Comparison of ENCODE assay signal across 9 cellular contexts in the genomic region with DNA sequence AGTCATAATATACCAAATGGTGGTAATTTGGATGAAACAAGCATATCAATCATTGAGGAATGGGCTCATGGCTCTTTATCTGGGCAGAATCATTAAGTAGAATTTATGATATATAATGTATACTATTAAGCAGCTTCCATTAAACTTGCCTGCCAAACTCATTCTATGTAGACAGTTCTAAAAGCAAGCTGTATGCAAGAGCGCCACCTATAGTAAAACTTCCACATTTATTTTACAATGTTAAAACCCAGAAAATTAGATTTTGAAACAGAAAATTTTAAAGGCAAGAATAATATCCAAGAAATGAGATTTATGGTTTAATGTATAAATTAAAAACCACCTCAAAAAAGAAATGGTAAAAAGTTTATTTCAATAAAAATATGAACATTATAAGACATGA.
DNase-seq lines count a peak whose midpoint lies in the region; ATAC-seq, FAIRE-seq and TF ChIP-seq lines count a peak whose summit lies in the region.
"Had no signal": no experiment of that assay in that cellular context is flagged by ENCODE, and none has a peak within 500 bp of the region (broad histone marks: within the 10 kb centered on the region; RNA-seq: fewer than 3 reads in every experiment).

No MANE protein-coding gene starts in this region.

- H3K9me3 ChIP-seq in HCT116 (ENCODE audit: control insufficient read depth in 1 of 2, insufficient read depth in 1 of 2, low read depth in 1 of 2, low read length in 2 of 2) = no peaks in the 10 kb centered on the region
- no peaks in the 10 kb centered on the region for H3K9me3 ChIP-seq in H1 (ENCODE audit: insufficient read depth in 2 of 2, low read depth in 1 of 2, low read length in 1 of 2)
- no peaks in the 10 kb centered on the region for H3K9me3 ChIP-seq in prostate gland

- H3K4me1 ChIP-seq in HCT116 (ENCODE audit: control insufficient read depth in 1 of 2, insufficient read depth in 2 of 2, low read length in 2 of 2) (no peaks in the 10 kb centered on the region), H1 (replicated peaks in 1 of 4; ENCODE audit: control insufficient read depth in 3 of 4, insufficient read depth in 4 of 4, low read length in 3 of 4) (peaks cover 0 to 7% (median 3%) of the 10 kb centered on the region in 4 experiments; a peak in 3 of 7 replicates), prostate gland (replicated peaks) (no peaks in the 10 kb centered on the region)

- H3K4me3 ChIP-seq in BJ (ENCODE audit: low read depth, low read length) = no peak overlapping the region
- no peak overlapping the region for H3K4me3 ChIP-seq in HCT116 (replicated peaks in 1 of 2; ENCODE audit: low read depth in 1 of 2, low read length in 2 of 2)
- no peak overlapping the region for H3K4me3 ChIP-seq in H1 (ENCODE audit: extremely low read depth in 1 of 4, insufficient read depth in 2 of 4, low read depth in 3 of 4, low read length in 4 of 4)
- no peak overlapping the region for H3K4me3 ChIP-seq in prostate gland

- H3K36me3 ChIP-seq in BJ (ENCODE audit: control insufficient read depth, insufficient read depth, low read length) (no peaks in the 10 kb centered on the region), HCT116 (ENCODE audit: control insufficient read depth in 1 of 2, insufficient read depth in 2 of 2, low read length in 2 of 2) (no peaks in the 10 kb centered on the region), H1 (ENCODE audit: control insufficient read depth in 2 of 4, insufficient read depth in 4 of 4, low read length in 3 of 4) (no peaks in the 10 kb centered on the region), prostate gland (no peaks in the 10 kb centered on the region)

- WGBS in H1 (ENCODE audit: extremely low coverage in 1 of 2, insufficient coverage in 1 of 2, insufficient read length in 1 of 2, insufficient replicate concordance in 2 of 2, low coverage in 1 of 2, low lambda C conversion rate in 2 of 2, missing lambda C conversion rate in 1 of 2), 2 experiments = 5% methylated on average over 1 of the region's 1 CpG; no CpG with 5 or more reads in 1 of the 2 experiments
- 50% methylated on average over 1 of the region's 1 CpG for WGBS in prostate gland

- H3K79me1 ChIP-seq in H1 (ENCODE audit: low read depth, low read length) = no peaks in the 10 kb centered on the region

- H3K36me3 Mint-ChIP-seq in activated T-cell treated with anti-CD3 and anti-CD28 coated beads, Interleukin-2, amount 50 U/mL, for 24 hours (ENCODE audit: low read depth) = no peaks in the 10 kb centered on the region

- TF ChIP-seq RAD21 in HCT116 (IDR thresholded peaks at IDR 0.05; ENCODE audit: low read depth) (peak; percentile 54; the same call in 1 of the 2 replicates), H1 (IDR thresholded peaks at IDR 0.05 in 1 of 2, conservative IDR thresholded peaks at IDR 0.05 in 1 of 2; ENCODE audit: low read depth in 2 of 2, low read length in 2 of 2) (peak; percentile 67 to 72)

- no peak for DNase-seq in BJ (ENCODE audit: low read depth)
- peak; percentile 10 for DNase-seq in HCT116 (ENCODE audit: low read depth, low spot score)
- DNase-seq in NCI-H748 treated with DMSO at 0.1 percent for 48 hours (lab: John Stamatoyannopoulos, UW) = peak; percentile 33
- no peak for DNase-seq in H1 (ENCODE audit: low read depth in 1 of 2, low spot score in 2 of 2)
- no peak for DNase-seq in prostate gland (ENCODE audit: low spot score)
- DNase-seq in activated T-cell treated with anti-CD3 and anti-CD28 coated beads, Interleukin-2, amount 50 U/mL, for 24 hours = no peak
- DNase-seq in UCSD-AML1 (lab: John Stamatoyannopoulos, UW; ENCODE audit: unreplicated experiment) = no peak
- DNase-seq in substantia nigra (lab: John Stamatoyannopoulos, UW) = no peak

- no peaks in the 10 kb centered on the region for H3K9me3 Mint-ChIP-seq in activated T-cell treated with anti-CD3 and anti-CD28 coated beads, Interleukin-2, amount 50 U/mL, for 24 hours

- H2BK5ac ChIP-seq in H1 (ENCODE audit: low read depth, low read length) = no peak overlapping the region

- no TSS peak for BruUV-seq in HCT116 (replicated peaks; lab: Mats Ljungman, UMichigan)

- POLR2A ChIA-PET in BJ (lab: Charles Lee) = no interaction called here
- POLR2A ChIA-PET in HCT116 (lab: Charles Lee) = no interaction called here
- POLR2A ChIA-PET in H1 (lab: Charles Lee; ENCODE audit: partially characterized antibody) = no interaction called here

- peaks cover 2% of the 10 kb centered on the region for H3K27me3 Mint-ChIP-seq in activated T-cell treated with anti-CD3 and anti-CD28 coated beads, Interleukin-2, amount 50 U/mL, for 24 hours

- TF ChIP-seq EP300 in H1 (IDR thresholded peaks at IDR 0.05; ENCODE audit: borderline replicate concordance in 1 of 2, low read depth in 2 of 2, low read length in 2 of 2) = no peak

- no peak overlapping the region for H2BK20ac ChIP-seq in H1 (ENCODE audit: low read length)

- no peak overlapping the region for H3K56ac ChIP-seq in H1 (replicated peaks; ENCODE audit: insufficient read length, low read depth, low read length)

- ATAC-seq in HCT116 = no peak; the same call in 1 of the 2 replicates

- H3K27ac Mint-ChIP-seq in activated T-cell treated with anti-CD3 and anti-CD28 coated beads, Interleukin-2, amount 50 U/mL, for 24 hours = no peak overlapping the region

- no peak overlapping the region for H4K5ac ChIP-seq in H1 (ENCODE audit: insufficient read length, low read depth, low read length)

- no peaks in the 10 kb centered on the region for H3K4me1 Mint-ChIP-seq in activated T-cell treated with anti-CD3 and anti-CD28 coated beads, Interleukin-2, amount 50 U/mL, for 24 hours (ENCODE audit: low read depth)

- H4K20me1 ChIP-seq in HCT116 (ENCODE audit: insufficient read depth) = no peaks in the 10 kb centered on the region
- H4K20me1 ChIP-seq in H1 (replicated peaks in 1 of 2; ENCODE audit: control insufficient read depth in 1 of 2, insufficient read depth in 2 of 2, low read length in 2 of 2) = no peaks in the 10 kb centered on the region

- H3K27ac ChIP-seq in HCT116 (ENCODE audit: low read depth, low read length) (no peak overlapping the region), H1 (ENCODE audit: low read depth, low read length) (no peak overlapping the region), prostate gland (no peak overlapping the region), substantia nigra (ENCODE audit: low read depth, low read length, poor library complexity, severe bottlenecking) (no peak overlapping the region)
- H3K27ac ChIP-seq: epithelial cell of prostate had no signal

- no peak overlapping the region for H3K23ac ChIP-seq in H1 (ENCODE audit: insufficient read length)

- no peak overlapping the region for H3K4ac ChIP-seq in H1 (replicated peaks; ENCODE audit: insufficient read length, low read depth, low read length)

- H2AK5ac ChIP-seq in H1 (ENCODE audit: low read depth, low read length) = no peak overlapping the region

- no peak overlapping the region for H3K14ac ChIP-seq in H1 (ENCODE audit: insufficient read length)

- H3K79me2 ChIP-seq in HCT116 (ENCODE audit: insufficient read depth, low read length) (no peaks in the 10 kb centered on the region), H1 (ENCODE audit: control insufficient read depth in 1 of 2, insufficient read depth in 2 of 2, low read length in 2 of 2) (no peaks in the 10 kb centered on the region)

- H3K4me3 Mint-ChIP-seq in activated T-cell treated with anti-CD3 and anti-CD28 coated beads, Interleukin-2, amount 50 U/mL, for 24 hours = no peak overlapping the region

- intact Hi-C loops in HCT116 (cut with micrococcal nuclease) = no loop called here
- intact Hi-C loops in prostate gland (cut with DNase I) = no loop called here

- H3K9me2 ChIP-seq in HCT116 (ENCODE audit: insufficient read depth) = no peaks in the 10 kb centered on the region

- H2AFZ ChIP-seq in HCT116 (ENCODE audit: low read depth, low read length, poor library complexity, severe bottlenecking) (no peak overlapping the region), H1 (ENCODE audit: low read length) (no peak overlapping the region)

- H3K27me3 ChIP-seq in BJ (ENCODE audit: control insufficient read depth, insufficient read depth, low read length) (no peaks in the 10 kb centered on the region), HCT116 (ENCODE audit: insufficient read depth, low read length) (no peaks in the 10 kb centered on the region), H1 (replicated peaks in 1 of 4; ENCODE audit: control insufficient read depth in 3 of 4, extremely low read depth in 1 of 4, insufficient read depth in 3 of 4, low read length in 3 of 4) (no peaks in the 10 kb centered on the region), prostate gland (replicated peaks; ENCODE audit: insufficient read depth) (no peaks in the 10 kb centered on the region)

- no peak overlapping the region for H3K4me2 ChIP-seq in HCT116 (ENCODE audit: low read length)
- H3K4me2 ChIP-seq in H1 (ENCODE audit: insufficient read depth in 1 of 2, low read depth in 2 of 2, low read length in 2 of 2) = no peak overlapping the region

- H2BK12ac ChIP-seq in H1 (ENCODE audit: low read depth, low read length) = no peak overlapping the region

- H3K23me2 ChIP-seq in H1 (ENCODE audit: low read depth, low read length) = no peaks in the 10 kb centered on the region

- H3K9ac ChIP-seq in HCT116 (ENCODE audit: low read length) (no peak overlapping the region), H1 (replicated peaks in 1 of 4; ENCODE audit: extremely low read depth in 1 of 4, low read depth in 3 of 4, low read length in 3 of 4) (no peak overlapping the region)

- peak; percentile 54 for TF ChIP-seq CTCF in BJ (IDR thresholded peaks at IDR 0.05; ENCODE audit: insufficient read depth, low read depth, low read length)
- TF ChIP-seq CTCF in HCT116 (IDR thresholded peaks at IDR 0.05 in 2 of 3, conservative IDR thresholded peaks at IDR 0.05 in 1 of 3; ENCODE audit: borderline replicate concordance in 1 of 3, insufficient read depth in 1 of 3, low read depth in 2 of 3, low read length in 2 of 3) = peak; percentile 18 to 65 (median 41); a peak in 5 of 6 replicates
- peak in 2 of 3 experiments; percentile 44 to 48; a peak in 2 of 4 replicates for TF ChIP-seq CTCF in H1 (IDR thresholded peaks at IDR 0.05; ENCODE audit: control extremely low read depth in 1 of 3, insufficient read depth in 1 of 3, low read depth in 1 of 3, low read length in 3 of 3)
- TF ChIP-seq CTCF in prostate gland (IDR thresholded peaks at IDR 0.05) = peak in 3 of 4 experiments; percentile 38 to 59 (median 51)

- H4K91ac ChIP-seq in H1 (replicated peaks; ENCODE audit: insufficient read length, low read length) = no peak overlapping the region

- no peak overlapping the region for H4K8ac ChIP-seq in H1 (ENCODE audit: extremely low read depth, insufficient read depth, low read length)

- TF ChIP-seq POLR2A in HCT116 (IDR thresholded peaks at IDR 0.05; ENCODE audit: borderline replicate concordance, extremely low read depth, insufficient read depth, insufficient read length) (no peak), H1 (IDR thresholded peaks at IDR 0.05; ENCODE audit: control extremely low read depth in 1 of 2, low read depth in 2 of 2, low read length in 2 of 2) (no peak), prostate gland (IDR thresholded peaks at IDR 0.05) (no peak)

- no peak overlapping the region for H3K18ac ChIP-seq in H1 (ENCODE audit: extremely low read depth, low read length)

- no peak overlapping the region for H2BK120ac ChIP-seq in H1 (replicated peaks; ENCODE audit: low read depth, low read length)

- RAD21 ChIA-PET in HCT116 (lab: Charles Lee; ENCODE audit: low non-redundant PET in 1 of 2, low total read pairs in 2 of 2, uncharacterized antibody in 2 of 2, unreplicated experiment in 2 of 2) = no interaction called here

- no peak overlapping the region for H2BK15ac ChIP-seq in H1 (ENCODE audit: low read length)

- no peak for FAIRE-seq in H1 (lab: Jason Lieb, UNC)

- CTCF ChIA-PET in BJ (lab: Yijun Ruan, JAX) (interaction anchor here (1.0 to 1.4 kb wide), 4 partner anchors 10 to 91 kb away, joined by 3 to 4 read pairs (median 3); no protein-coding TSS in a partner anchor), HCT116 (lab: Charles Lee) (interaction anchor here (0.6 to 1.3 kb wide), 5 partner anchors 10 to 128 kb away, joined by 3 to 4 read pairs (median 4); no protein-coding TSS in a partner anchor), H1 (lab: Charles Lee; ENCODE audit: partially characterized antibody) (interaction anchor here (0.5 to 3.7 kb wide), 25 partner anchors 8 to 1245 kb away, joined by 3 to 26 read pairs (median 4); no protein-coding TSS in a partner anchor)

Comparison
In these comparisons a context has a peak if more than half of its experiments do, and no peak if none do; other contexts are left out.
1. DNase-seq: peak in HCT116 (single experiment) and NCI-H748 treated with DMSO at 0.1 percent for 48 hours (single experiment); none in BJ (single experiment), H1 (0 of 2), prostate gland (single experiment), activated T-cell treated with anti-CD3 and anti-CD28 coated beads, Interleukin-2, amount 50 U/mL, for 24 hours (single experiment), UCSD-AML1 (single experiment) and substantia nigra (0 of 49).
2. Peak in every context shown above with its lines, with median percentiles within 50 percentile points of each other: CTCF ChIP-seq.